Comparison of ENCODE assay signal across 21 cellular contexts in the genomic region with DNA sequence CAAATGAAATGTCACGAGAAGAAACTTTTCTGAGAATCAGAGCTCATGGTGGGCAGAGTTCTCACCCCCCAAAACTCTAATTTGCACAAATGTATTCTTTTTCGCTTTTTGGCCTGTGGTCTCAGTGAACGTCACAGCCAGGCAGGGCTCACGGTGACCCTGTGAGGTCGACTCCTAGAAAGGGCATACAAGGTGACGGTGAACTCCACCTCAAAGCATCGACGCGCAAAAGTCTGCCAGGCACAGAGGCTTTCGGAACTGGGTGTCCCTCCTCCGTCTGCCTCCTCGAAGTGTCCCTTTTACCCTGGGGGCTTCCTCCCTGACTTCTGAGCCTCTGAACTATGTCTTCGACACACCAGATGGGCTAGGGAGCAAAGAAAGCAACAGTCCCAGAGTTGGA.
"Had no signal": no experiment of that assay in that cellular context is flagged by ENCODE, and none has a peak within 500 bp of the region (broad histone marks: within the 10 kb centered on the region; RNA-seq: fewer than 3 reads in every experiment).

No MANE protein-coding gene starts in this region.

- H3K4me1 ChIP-seq: colonic mucosa, esophagus squamous epithelium, gastrocnemius medialis, left lung, lower lobe of right lung had no signal

- H3K36me3 ChIP-seq: colonic mucosa, esophagus squamous epithelium, gastrocnemius medialis, heart right ventricle, left lung, lower lobe of right lung had no signal

- H3K27me3 ChIP-seq: colonic mucosa, gastrocnemius medialis had no signal

- H3K4me3 ChIP-seq: colonic mucosa, esophagus squamous epithelium, gastrocnemius medialis, heart right ventricle, left lung, lower lobe of right lung had no signal

- ATAC-seq: effector memory CD8-positive, alpha-beta T cell; esophagus mucosa; gastrocnemius medialis; heart right ventricle; left cardiac atrium; left lung; left ventricle myocardium superior; lower lobe of right lung had no signal

- H3K9me3 ChIP-seq: colonic mucosa, esophagus squamous epithelium, gastrocnemius medialis, heart right ventricle, left lung, lower lobe of right lung had no signal

- H3K27ac ChIP-seq: colonic mucosa, epithelial cell of prostate, esophagus squamous epithelium, gastrocnemius medialis, heart right ventricle, left lung, lower lobe of right lung had no signal

- DNase-seq: cerebellar nuclear complex; colonic mucosa; cortex of kidney; effector CD8-positive, alpha-beta T cell; effector memory CD8-positive, alpha-beta T cell; erythroblast; esophagus squamous epithelium; foreskin fibroblast; foreskin melanocyte; gastrocnemius medialis; glutamatergic neuron; heart right ventricle; hippocampal formation; left cardiac atrium; left lung; left ventricle myocardium superior; lower lobe of right lung; mesenchymal stem cell; midbrain had no signal
